In the genomic region with DNA sequence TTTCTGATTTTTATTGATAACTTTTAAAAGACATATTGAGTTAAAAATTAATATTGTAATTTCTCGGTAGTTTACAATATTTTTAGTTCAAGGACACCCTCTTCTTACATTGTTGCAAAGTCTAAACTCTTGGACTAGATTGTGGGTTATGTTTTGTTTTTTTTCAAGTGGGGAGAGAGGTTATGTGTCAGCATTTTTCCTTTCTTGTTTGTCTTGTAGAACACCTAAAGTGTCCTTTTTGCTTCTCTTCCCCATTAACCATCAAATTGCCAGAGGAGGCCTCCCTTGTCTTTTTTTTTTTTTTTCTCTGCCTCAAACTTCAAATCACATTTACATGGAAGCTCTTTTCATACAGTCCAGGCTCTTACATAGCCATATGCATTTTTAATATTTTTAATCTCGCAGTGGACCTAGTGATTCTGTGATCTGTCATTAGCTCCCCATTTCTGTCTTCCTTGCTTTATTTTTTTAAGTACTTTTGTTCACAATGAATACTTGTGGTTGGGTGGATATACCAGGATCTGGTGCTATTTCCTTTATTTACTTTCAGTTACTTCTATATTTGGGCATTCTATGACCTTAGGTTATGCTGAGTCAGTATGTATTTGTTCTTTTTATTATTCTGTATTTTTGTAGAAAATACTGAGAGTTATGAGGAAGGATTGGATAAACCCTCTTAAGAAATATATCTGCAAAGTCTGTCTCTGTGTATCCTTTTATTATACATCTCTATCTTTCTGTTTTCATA, we compare ENCODE assay signal across 22 cellular contexts.
"Had no signal": no experiment of that assay in that cellular context is flagged by ENCODE, and none has a peak within 500 bp of the region (broad histone marks: within the 10 kb centered on the region; RNA-seq: fewer than 3 reads in every experiment).

No MANE protein-coding gene starts in this region.

- H3K27me3 ChIP-seq: adrenal gland, esophagus squamous epithelium, right atrium auricular region, tibial nerve, uterus had no signal

- DNase-seq: activated CD4-positive, alpha-beta memory T cell treated with anti-CD3 and anti-CD28 coated beads, Interleukin-2, amount 10 ng/mL, durations not matched to agents 7 days and 5 days; activated CD4-positive, alpha-beta T cell treated with anti-CD3 and anti-CD28 coated beads for 36 hours; activated T-cell treated with anti-CD3 and anti-CD28 coated beads, Interleukin-2, amount 50 U/mL, for 24 hours; adrenal gland; cortex of kidney; effector CD4-positive, alpha-beta T cell; esophagus squamous epithelium; foreskin melanocyte; occipital lobe; stimulated activated CD4-positive, alpha-beta T cell treated with anti-CD3 and anti-CD28 coated beads, Interleukin-4, amount 100 ng/mL, for 24 hours; stimulated activated naive CD4-positive, alpha-beta T cell treated with Interleukin-2 at 50 U/mL for 16 hours; substantia nigra; uterus had no signal

- H3K4me1 ChIP-seq: adrenal gland, esophagus squamous epithelium, right atrium auricular region, tibial nerve, uterus had no signal

- H3K36me3 ChIP-seq: adrenal gland, esophagus squamous epithelium, right atrium auricular region, tibial nerve, uterus had no signal

- H3K27ac Mint-ChIP-seq: activated CD4-positive, alpha-beta memory T cell treated with anti-CD3 and anti-CD28 coated beads, Interleukin-2, amount 10 ng/mL, durations not matched to agents 7 days and 5 days; activated CD4-positive, alpha-beta T cell treated with anti-CD3 and anti-CD28 coated beads for 36 hours; activated naive CD4-positive, alpha-beta T cell treated with anti-CD3 and anti-CD28 coated beads, Interleukin-2, amount 50 U/mL, for 24 hours; activated T-cell treated with anti-CD3 and anti-CD28 coated beads, Interleukin-2, amount 50 U/mL, for 24 hours; brain; nephron; progenitor cell of endocrine pancreas had no signal

- H3K27ac ChIP-seq: adrenal gland, esophagus squamous epithelium, right atrium auricular region, skin epidermis, tibial nerve, uterus had no signal

- H3K4me1 Mint-ChIP-seq: activated CD4-positive, alpha-beta memory T cell treated with anti-CD3 and anti-CD28 coated beads, Interleukin-2, amount 10 ng/mL, durations not matched to agents 7 days and 5 days; activated CD4-positive, alpha-beta T cell treated with anti-CD3 and anti-CD28 coated beads for 36 hours; activated naive CD4-positive, alpha-beta T cell treated with anti-CD3 and anti-CD28 coated beads, Interleukin-2, amount 50 U/mL, for 24 hours; brain; central memory CD8-positive, alpha-beta T cell; nephron had no signal

- H3K4me3 Mint-ChIP-seq: activated CD4-positive, alpha-beta memory T cell treated with anti-CD3 and anti-CD28 coated beads, Interleukin-2, amount 10 ng/mL, durations not matched to agents 7 days and 5 days; activated CD4-positive, alpha-beta T cell treated with anti-CD3 and anti-CD28 coated beads for 36 hours; activated naive CD4-positive, alpha-beta T cell treated with anti-CD3 and anti-CD28 coated beads, Interleukin-2, amount 50 U/mL, for 24 hours; activated T-cell treated with anti-CD3 and anti-CD28 coated beads, Interleukin-2, amount 50 U/mL, for 24 hours; brain; central memory CD8-positive, alpha-beta T cell; nephron had no signal

- H3K9me3 ChIP-seq: adrenal gland, esophagus squamous epithelium, uterus had no signal

- FAIRE-seq: endothelial cell of umbilical vein had no signal

- H3K4me3 ChIP-seq: adrenal gland, esophagus squamous epithelium, right atrium auricular region, skin epidermis, tibial nerve, uterus had no signal

- H3K36me3 Mint-ChIP-seq: activated naive CD4-positive, alpha-beta T cell treated with anti-CD3 and anti-CD28 coated beads, Interleukin-2, amount 50 U/mL, for 24 hours; brain had no signal

- H3K27me3 Mint-ChIP-seq: activated CD4-positive, alpha-beta memory T cell treated with anti-CD3 and anti-CD28 coated beads, Interleukin-2, amount 10 ng/mL, durations not matched to agents 7 days and 5 days; activated CD4-positive, alpha-beta T cell treated with anti-CD3 and anti-CD28 coated beads for 36 hours; activated naive CD4-positive, alpha-beta T cell treated with anti-CD3 and anti-CD28 coated beads, Interleukin-2, amount 50 U/mL, for 24 hours; activated T-cell treated with anti-CD3 and anti-CD28 coated beads, Interleukin-2, amount 50 U/mL, for 24 hours; brain; central memory CD8-positive, alpha-beta T cell; progenitor cell of endocrine pancreas had no signal
